In genomic region chr5:78610633-78611032, GRCh38 we compare ENCODE assay signal across 13 cellular contexts. TPM values are rescaled to one million over a fixed set of nuclear protein-coding genes. Genes with fewer than 3 reads are reported as not detected.
DNase-seq lines count a peak whose midpoint lies in the region; TF ChIP-seq lines count a peak whose summit lies in the region.
"Had no signal": no experiment of that assay in that cellular context is flagged by ENCODE, and none has a peak within 500 bp of the region (broad histone marks: within the 10 kb centered on the region; RNA-seq: fewer than 3 reads in every experiment).

No MANE protein-coding gene starts in this region.

- no peak overlapping the region for H3K4me3 ChIP-seq in endodermal cell (ENCODE audit: low read length)
- H3K4me3 ChIP-seq in muscle layer of duodenum (ENCODE audit: low read depth in 1 of 2, low read length in 2 of 2) = no peak overlapping the region
- H3K4me3 ChIP-seq in PC-9 = no peak overlapping the region

- WGBS in endodermal cell (ENCODE audit: insufficient coverage in 1 of 2, insufficient read length in 1 of 2), 2 experiments = 77 to 93% methylated on average over 2 to 3 of the region's 3 CpGs

- H3K36me3 ChIP-seq in endodermal cell (ENCODE audit: control insufficient read depth, insufficient read depth, low read length) (peaks cover 74% of the 10 kb centered on the region), muscle layer of duodenum (ENCODE audit: control insufficient read depth in 1 of 2, insufficient read depth in 2 of 2, low read length in 2 of 2) (no peaks in the 10 kb centered on the region), PC-9 (ENCODE audit: low read depth) (peaks cover 17% of the 10 kb centered on the region; the same call in 1 of the 2 replicates)
- H3K36me3 ChIP-seq: WERI-Rb-1 had no signal

- no TSS peak for BruUV-seq in PC-9 (replicated peaks; lab: Mats Ljungman, UMichigan)

- no peaks in the 10 kb centered on the region for H3K27me3 ChIP-seq in endodermal cell (ENCODE audit: control insufficient read depth, insufficient read depth, low read length, poor library complexity, severe bottlenecking)
- no peaks in the 10 kb centered on the region for H3K27me3 ChIP-seq in muscle layer of duodenum (ENCODE audit: low read depth, low read length)
- no peaks in the 10 kb centered on the region for H3K27me3 ChIP-seq in PC-9 (ENCODE audit: insufficient read depth, low read depth)

- H3K9me3 ChIP-seq in endodermal cell (ENCODE audit: control insufficient read depth, low read length) (no peaks in the 10 kb centered on the region), muscle layer of duodenum (ENCODE audit: control insufficient read depth in 1 of 2, low read length in 2 of 2) (no peaks in the 10 kb centered on the region), PC-9 (ENCODE audit: insufficient read depth, low read depth) (no peaks in the 10 kb centered on the region)

- H3K9me3 Mint-ChIP-seq in endodermal cell = no peaks in the 10 kb centered on the region
- H3K9me3 Mint-ChIP-seq in type B pancreatic cell = no peaks in the 10 kb centered on the region
- H3K9me3 Mint-ChIP-seq: activated naive CD8-positive, alpha-beta T cell treated with anti-CD3 and anti-CD28 coated beads, Interleukin-2, amount 10 ng/mL, durations not matched to agents 7 days and 5 days; CD8-positive, alpha-beta T cell; dendritic cell treated with granulocyte-macrophage colony-stimulating factor and Interleukin-4, amounts not matched to agents 40 ng/mL and 50 ng/mL, for 4 days; stimulated activated memory B cell treated with anti-CD40 and anti-IgM and Interleukin-4, amounts not matched to agents 10 μg/mL and 1 μg/mL and 100 μg/mL, for 72 hours had no signal

- TF ChIP-seq CTCF in endodermal cell (conservative IDR thresholded peaks at IDR 0.05) = no peak
- TF ChIP-seq CTCF in type B pancreatic cell (conservative IDR thresholded peaks at IDR 0.05) = no peak
- TF ChIP-seq CTCF in PC-9 (conservative IDR thresholded peaks at IDR 0.05) = no peak

- no peak overlapping the region for H3K9ac ChIP-seq in endodermal cell (ENCODE audit: extremely low read depth, low read length, poor library complexity, severe bottlenecking)

- H3K4me1 ChIP-seq in endodermal cell (ENCODE audit: control insufficient read depth, insufficient read depth, low read length) (peaks cover 26% of the 10 kb centered on the region), muscle layer of duodenum (ENCODE audit: control insufficient read depth in 1 of 2, insufficient read depth in 2 of 2, low read length in 2 of 2) (peaks cover 14 to 54% of the 10 kb centered on the region in 2 donors), PC-9 (replicated peaks; ENCODE audit: insufficient read depth) (peaks cover 29% of the 10 kb centered on the region)

- CTCF ChIA-PET in PC-9 (lab: Charles Lee) = no interaction called here

- no peaks in the 10 kb centered on the region for H4K20me1 ChIP-seq in PC-9 (ENCODE audit: insufficient read depth)

- no peak overlapping the region for H3K27ac ChIP-seq in endodermal cell (ENCODE audit: low read depth, low read length)
- H3K27ac ChIP-seq in muscle layer of duodenum (ENCODE audit: low read length) = peak overlapping the region; percentile 78
- no peak overlapping the region for H3K27ac ChIP-seq in PC-9
- H3K27ac ChIP-seq: WERI-Rb-1 had no signal

- peaks cover 15% of the 10 kb centered on the region for H3F3A ChIP-seq in PC-9 (ENCODE audit: insufficient read depth, low read depth)

- H3K4me3 Mint-ChIP-seq in endodermal cell = no peak overlapping the region
- peak overlapping the region; percentile 42 for H3K4me3 Mint-ChIP-seq in type B pancreatic cell
- H3K4me3 Mint-ChIP-seq: activated naive CD8-positive, alpha-beta T cell treated with anti-CD3 and anti-CD28 coated beads, Interleukin-2, amount 10 ng/mL, durations not matched to agents 7 days and 5 days; CD8-positive, alpha-beta T cell; dendritic cell treated with granulocyte-macrophage colony-stimulating factor and Interleukin-4, amounts not matched to agents 40 ng/mL and 50 ng/mL, for 4 days; stimulated activated memory B cell treated with anti-CD40 and anti-IgM and Interleukin-4, amounts not matched to agents 10 μg/mL and 1 μg/mL and 100 μg/mL, for 72 hours had no signal

- intact Hi-C loops in PC-9 (cut with micrococcal nuclease; ENCODE audit: unreplicated experiment) = no loop called here
- intact Hi-C loops in head of caudate nucleus (cut with DNase I) = no loop called here

- H3K36me3 Mint-ChIP-seq in endodermal cell (ENCODE audit: low read depth) = peaks cover 77% of the 10 kb centered on the region
- H3K36me3 Mint-ChIP-seq in type B pancreatic cell = peaks cover 31% of the 10 kb centered on the region
- H3K36me3 Mint-ChIP-seq: activated naive CD8-positive, alpha-beta T cell treated with anti-CD3 and anti-CD28 coated beads, Interleukin-2, amount 10 ng/mL, durations not matched to agents 7 days and 5 days; CD8-positive, alpha-beta T cell had no signal

- H3K27me3 Mint-ChIP-seq in endodermal cell (ENCODE audit: insufficient read depth) (no peaks in the 10 kb centered on the region), type B pancreatic cell (no peaks in the 10 kb centered on the region)
- H3K27me3 Mint-ChIP-seq: dendritic cell treated with granulocyte-macrophage colony-stimulating factor and Interleukin-4, amounts not matched to agents 40 ng/mL and 50 ng/mL, for 4 days; stimulated activated memory B cell treated with anti-CD40 and anti-IgM and Interleukin-4, amounts not matched to agents 10 μg/mL and 1 μg/mL and 100 μg/mL, for 72 hours had no signal

- H2AFZ ChIP-seq in PC-9 = no peak overlapping the region

- POLR2A ChIA-PET in PC-9 (lab: Charles Lee; ENCODE audit: unreplicated experiment) = interaction anchor here (0.7 kb wide), 1 partner anchor 11 kb away, joined by 3 read pairs; no protein-coding TSS in a partner anchor

- peaks cover 8% of the 10 kb centered on the region; the same call in 1 of the 2 replicates for H3K79me2 ChIP-seq in PC-9 (ENCODE audit: low read depth)

- H3K4me1 Mint-ChIP-seq in endodermal cell (peaks cover 54% of the 10 kb centered on the region), type B pancreatic cell (ENCODE audit: unreplicated experiment) (peaks cover 45% of the 10 kb centered on the region)
- H3K4me1 Mint-ChIP-seq: activated naive CD8-positive, alpha-beta T cell treated with anti-CD3 and anti-CD28 coated beads, Interleukin-2, amount 10 ng/mL, durations not matched to agents 7 days and 5 days; stimulated activated memory B cell treated with anti-CD40 and anti-IgM and Interleukin-4, amounts not matched to agents 10 μg/mL and 1 μg/mL and 100 μg/mL, for 72 hours had no signal

- peak overlapping the region; percentile 70 for H3K27ac Mint-ChIP-seq in endodermal cell
- H3K27ac Mint-ChIP-seq in type B pancreatic cell = no peak overlapping the region
- H3K27ac Mint-ChIP-seq: activated naive CD8-positive, alpha-beta T cell treated with anti-CD3 and anti-CD28 coated beads, Interleukin-2, amount 10 ng/mL, durations not matched to agents 7 days and 5 days; CD8-positive, alpha-beta T cell; dendritic cell treated with granulocyte-macrophage colony-stimulating factor and Interleukin-4, amounts not matched to agents 40 ng/mL and 50 ng/mL, for 4 days; stimulated activated memory B cell treated with anti-CD40 and anti-IgM and Interleukin-4, amounts not matched to agents 10 μg/mL and 1 μg/mL and 100 μg/mL, for 72 hours had no signal

- no peak overlapping the region for H3K4me2 ChIP-seq in PC-9

- no peaks in the 10 kb centered on the region for H3K9me2 ChIP-seq in PC-9 (ENCODE audit: insufficient read depth)

- DNase-seq in M059J (ENCODE audit: low read depth) (peak; percentile 40), endodermal cell (no peak), type B pancreatic cell (ENCODE audit: extremely low spot score, unreplicated experiment) (no peak), PC-9 (no peak), head of caudate nucleus (no peak), NCI-H510A treated with DMSO at 0.1 percent for 48 hours (lab: John Stamatoyannopoulos, UW) (no peak)
- DNase-seq: activated naive CD8-positive, alpha-beta T cell treated with anti-CD3 and anti-CD28 coated beads, Interleukin-2, amount 10 ng/mL, durations not matched to agents 7 days and 5 days; CD8-positive, alpha-beta T cell; stimulated activated CD4-positive, alpha-beta T cell treated with anti-CD3 and anti-CD28 coated beads, Interleukin-4, amount 100 ng/mL, for 1 hour; WERI-Rb-1 had no signal

RNA-seq across cellular contexts. Expression of gene LHFPL2, which starts 37.9 kb away (rescaled TPM):
- total RNA-seq in M059J (2014; rRNA removed; shearing (Covaris generic)) = 19.1 and 29.6 TPM in 2 replicates
- total RNA-seq in endodermal cell (100 to 1,000 TPM; 136 to 238 TPM), type B pancreatic cell (ENCODE audit: low replicate concordance) (17.9 and 35.3 TPM in 2 replicates), PC-9 (2021) (10.1 and 14.0 TPM in 2 replicates)
- polyA plus RNA-seq in endodermal cell (2013, experiment 1 of 2) = 23.7 TPM
- polyA plus RNA-seq in endodermal cell (2013, experiment 2 of 2) = 24.8 TPM
